Comparison of ENCODE assay signal across 1 cellular context in the genomic region with DNA sequence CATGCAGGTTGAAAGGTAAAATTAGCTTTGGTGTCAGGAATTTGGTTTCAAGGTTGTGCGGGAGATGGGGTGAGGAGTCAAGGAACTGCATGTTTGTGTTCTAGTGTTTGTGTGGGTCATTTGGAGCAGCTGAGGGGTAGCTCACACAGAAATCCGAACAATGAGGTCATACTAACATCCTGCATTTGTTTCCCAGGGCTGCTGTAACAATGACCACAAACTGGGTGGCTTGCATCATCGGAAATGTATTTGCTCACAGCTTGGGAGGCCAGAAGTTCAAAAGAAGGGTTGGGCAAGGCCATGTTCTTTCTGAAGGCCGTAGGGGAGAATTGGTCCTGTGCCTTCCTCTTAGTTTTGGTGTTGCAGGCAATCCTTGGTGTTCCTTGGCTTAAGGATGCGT.
TF ChIP-seq lines count a peak whose summit lies in the region.

No MANE protein-coding gene starts in this region.

TF ChIP-seq in HepG2, 621 proteins besides CTCF, POLR2A, EP300 and RAD21 (continued from another document):
- no peak for TF ChIP-seq LCORL (IDR thresholded peaks at IDR 0.05)
- no peak for TF ChIP-seq LCORL (CRISPR knock-in tag; IDR thresholded peaks at IDR 0.05)
- TF ChIP-seq JUND (CRISPR knock-in tag; IDR thresholded peaks at IDR 0.05): 0 out of 2 replicates have a peak, but pooled peaks have one; percentile 32
- TF ChIP-seq RARA (CRISPR knock-in tag; IDR thresholded peaks at IDR 0.05): peak; percentile 60; the same call in 1 of the 2 replicates
